In the genomic region with DNA sequence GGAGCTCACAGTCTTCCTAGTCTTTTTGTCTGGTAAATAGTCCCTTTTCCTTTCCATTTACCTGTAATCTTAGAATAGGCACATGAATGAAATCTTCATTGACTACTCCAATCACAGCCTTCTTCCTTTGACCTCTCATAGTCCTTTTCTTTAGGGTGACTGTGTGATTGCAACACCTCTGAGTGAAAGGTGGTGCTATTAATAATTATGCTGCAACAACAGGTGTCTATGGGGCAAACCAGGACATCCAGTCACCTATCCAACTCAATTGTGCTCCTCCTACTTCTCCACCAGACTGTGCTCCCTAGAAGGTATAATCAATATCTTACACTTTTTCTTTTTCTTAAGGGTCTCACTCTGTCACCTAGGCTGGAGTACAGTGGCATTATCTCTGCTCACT, we compare ENCODE assay signal across 1 cellular context.
A peak's percentile ranks its signal among the peaks of the same experiment; 100 is the strongest.
TF ChIP-seq lines count a peak whose summit lies in the region.

No MANE protein-coding gene starts in this region.

TF ChIP-seq in HepG2, 621 proteins besides CTCF, POLR2A, EP300 and RAD21 (continued from another document):
- 0 out of 2 replicates have a peak, but pooled peaks have one; percentile 6 for TF ChIP-seq CEBPB (IDR thresholded peaks at IDR 0.05; ENCODE audit: borderline replicate concordance, low read depth, low read length)
- no peak for TF ChIP-seq CREM (IDR thresholded peaks at IDR 0.05)
- no peak for TF ChIP-seq CREM (CRISPR knock-in tag; IDR thresholded peaks at IDR 0.05)
